ENCODE assay signal across 8 cellular contexts in the genomic region with DNA sequence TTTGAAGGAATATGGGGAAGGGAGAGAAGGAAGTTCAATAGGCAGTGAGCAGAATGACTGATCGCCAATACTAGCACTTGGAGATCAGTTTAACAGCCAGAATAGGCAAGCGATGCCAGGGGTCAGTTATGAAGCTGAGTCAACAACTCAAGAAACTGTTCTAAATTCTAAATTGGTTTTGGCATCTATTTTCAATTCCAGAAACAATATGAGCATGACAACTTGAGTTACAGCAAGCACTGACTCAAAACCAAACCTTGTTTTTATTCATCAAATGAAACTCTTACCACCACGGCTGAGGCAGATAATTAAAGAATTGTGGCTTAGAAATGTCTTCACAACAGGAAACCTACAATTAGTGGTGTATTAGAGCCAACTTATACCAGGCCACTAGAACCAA.
DNase-seq lines count a peak whose midpoint lies in the region; ATAC-seq lines count a peak whose summit lies in the region.

No MANE protein-coding gene starts in this region.

- ATAC-seq in GM18909 (IDR thresholded peaks at IDR 0.05; ENCODE audit: poor library complexity, unreplicated experiment) (peak; percentile 86), HG03066 (IDR thresholded peaks at IDR 0.05; ENCODE audit: low read depth, unreplicated experiment) (peak; percentile 82)

- peak; percentile 20 for DNase-seq in AG08395 (ENCODE audit: low spot score)
- no peak for DNase-seq in C1 segment of cervical spinal cord (lab: John Stamatoyannopoulos, UW)
- DNase-seq in head of caudate nucleus: no peak
- DNase-seq in DMS79 treated with DMSO at 0.1 percent for 48 hours (lab: John Stamatoyannopoulos, UW): no peak

- peak overlapping the region in 1 of 7 experiments; percentile 2 for H3K4me3 ChIP-seq in skin epidermis

- intact Hi-C loops in head of caudate nucleus (cut with DNase I): no loop called here

- H3K27ac ChIP-seq in angular gyrus (ENCODE audit: low read depth, low read length) (peak overlapping the region; percentile 70), skin epidermis (peak overlapping the region in 17 of 21 experiments; percentile 6 to 85 (median 70))
